24 cellular contexts compared by ENCODE assay signal in the genomic region with DNA sequence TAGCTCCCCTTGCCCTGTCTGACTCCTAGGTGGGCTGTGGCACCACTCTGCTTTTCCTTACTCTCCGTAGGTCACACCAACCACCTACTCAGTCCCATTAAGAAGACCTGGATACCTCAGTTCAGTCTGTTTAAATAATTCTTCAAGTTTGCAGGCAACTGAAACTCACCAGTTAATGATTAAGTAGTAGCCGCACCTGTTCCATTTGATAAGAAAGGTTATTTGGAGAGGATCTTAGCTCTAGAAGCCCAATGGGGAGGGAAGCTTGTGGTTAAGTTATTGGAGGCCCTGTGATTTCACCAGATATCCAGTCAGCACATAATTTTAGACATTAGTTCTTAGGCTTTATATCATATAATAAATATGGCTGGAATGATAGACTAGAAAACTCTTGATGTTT.
A peak's percentile ranks its signal among the peaks of the same experiment; 100 is the strongest.
DNase-seq lines count a peak whose midpoint lies in the region; ATAC-seq, FAIRE-seq and TF ChIP-seq lines count a peak whose summit lies in the region.
"Had no signal": no experiment of that assay in that cellular context is flagged by ENCODE, and none has a peak within 500 bp of the region (broad histone marks: within the 10 kb centered on the region; RNA-seq: fewer than 3 reads in every experiment).

No MANE protein-coding gene starts in this region.

- H3K27me3 ChIP-seq in Caco-2 (replicated peaks; ENCODE audit: control insufficient read depth, insufficient read depth, low read length) (no peaks in the 10 kb centered on the region), duodenal mucosa (ENCODE audit: control insufficient read depth in 1 of 2, insufficient read depth in 2 of 2, low read length in 2 of 2) (no peaks in the 10 kb centered on the region), pancreas (no peaks in the 10 kb centered on the region), small intestine (ENCODE audit: control insufficient read depth in 2 of 2, insufficient read depth in 2 of 2, low read length in 2 of 2) (no peaks in the 10 kb centered on the region)
- H3K27me3 ChIP-seq: BLaER1 had no signal

- intact Hi-C loops in Caco-2 (cut with micrococcal nuclease; ENCODE audit: unreplicated experiment): no loop called here
- intact Hi-C loops in pancreas (cut with DNase I): no loop called here

- FAIRE-seq in pancreas (lab: Jason Lieb, UNC): no peak
- no peak for FAIRE-seq in small intestine (lab: Jason Lieb, UNC)
- FAIRE-seq: A204.1, D721Med, GM12878, GM19239 had no signal

- H3K36me3 Mint-ChIP-seq in Caco-2 (ENCODE audit: insufficient read depth, unreplicated experiment) (no peaks in the 10 kb centered on the region), chondrocyte (ENCODE audit: low read depth) (peaks cover 3% of the 10 kb centered on the region)
- H3K36me3 Mint-ChIP-seq: CD4-positive, CD25-positive, alpha-beta regulatory T cell; CD8-positive, alpha-beta T cell had no signal

- TF ChIP-seq CTCF in Caco-2 (IDR thresholded peaks at IDR 0.05; ENCODE audit: insufficient read depth in 1 of 2, low read depth in 1 of 2, low read length in 1 of 2, severe bottlenecking in 1 of 2, unreplicated experiment in 1 of 2) (no peak), pancreas (IDR thresholded peaks at IDR 0.05) (no peak), chondrocyte (IDR thresholded peaks at IDR 0.05) (no peak)

- no TSS peak for BruUV-seq in Caco-2 (replicated peaks; lab: Mats Ljungman, UMichigan)

- H3K27me3 Mint-ChIP-seq in Caco-2 (ENCODE audit: insufficient read depth, unreplicated experiment): no peaks in the 10 kb centered on the region
- H3K27me3 Mint-ChIP-seq in chondrocyte (ENCODE audit: low read depth): no peaks in the 10 kb centered on the region
- H3K27me3 Mint-ChIP-seq: B cell; CD4-positive, CD25-positive, alpha-beta regulatory T cell had no signal

- H3K36me3 ChIP-seq in Caco-2 (ENCODE audit: control insufficient read depth, insufficient read depth, low read length) (no peaks in the 10 kb centered on the region), duodenal mucosa (ENCODE audit: control insufficient read depth in 1 of 2, insufficient read depth in 2 of 2, low read length in 2 of 2) (no peaks in the 10 kb centered on the region), pancreas (no peaks in the 10 kb centered on the region), small intestine (ENCODE audit: control insufficient read depth in 2 of 2, insufficient read depth in 2 of 2, low read length in 2 of 2) (no peaks in the 10 kb centered on the region)
- H3K36me3 ChIP-seq: BLaER1 had no signal

- peak; percentile 63 to 95 (median 84) for ATAC-seq in pancreas
- ATAC-seq: CD8-positive, alpha-beta T cell; GM12878; GM23338; HCT116 had no signal

- POLR2A ChIA-PET in Caco-2 (lab: Charles Lee): no interaction called here

- no peak overlapping the region for H3K9ac ChIP-seq in duodenal mucosa (ENCODE audit: low read depth in 1 of 2, low read length in 2 of 2)
- H3K9ac ChIP-seq: BLaER1 had no signal

- no peak overlapping the region for H3K27ac Mint-ChIP-seq in Caco-2 (ENCODE audit: unreplicated experiment)
- H3K27ac Mint-ChIP-seq in chondrocyte (ENCODE audit: unreplicated experiment): no peak overlapping the region
- H3K27ac Mint-ChIP-seq: B cell; CD4-positive, CD25-positive, alpha-beta regulatory T cell; CD8-positive, alpha-beta T cell; GM23338; H9 had no signal

- H3K9me3 ChIP-seq in Caco-2 (peaks cover 8% of the 10 kb centered on the region; the same call in 1 of the 2 replicates), duodenal mucosa (ENCODE audit: control insufficient read depth in 1 of 2, low read length in 2 of 2) (peaks cover 0 to 6% of the 10 kb centered on the region in 2 donors), pancreas (no peaks in the 10 kb centered on the region), small intestine (ENCODE audit: control insufficient read depth, low read depth) (no peaks in the 10 kb centered on the region)

- H3K4me1 Mint-ChIP-seq in Caco-2 (ENCODE audit: low read depth, unreplicated experiment) (peaks cover 17% of the 10 kb centered on the region), chondrocyte (ENCODE audit: low read depth) (no peaks in the 10 kb centered on the region)
- H3K4me1 Mint-ChIP-seq: B cell; CD4-positive, CD25-positive, alpha-beta regulatory T cell had no signal

- WGBS in pancreas, 2 donors: 5 to 19% methylated on average over 2 of the region's 2 CpGs
- whole genome bisulfite sequencing in small intestine, 3 donors: 11 to 59% (median 15%) methylated on average over 2 of the region's 2 CpGs

- peaks cover 15% of the 10 kb centered on the region for H3K4me1 ChIP-seq in Caco-2
- H3K4me1 ChIP-seq in duodenal mucosa (ENCODE audit: control insufficient read depth in 1 of 2, insufficient read depth in 2 of 2, low read length in 2 of 2): peaks cover 5 to 11% of the 10 kb centered on the region in 2 donors
- peaks cover 4 to 21% (median 16%) of the 10 kb centered on the region in 3 donors for H3K4me1 ChIP-seq in pancreas
- no peaks in the 10 kb centered on the region for H3K4me1 ChIP-seq in small intestine (ENCODE audit: control insufficient read depth in 2 of 2, insufficient read depth in 1 of 2, low read depth in 1 of 2, low read length in 1 of 2)
- H3K4me1 ChIP-seq: BLaER1 had no signal

- H3K4me3 Mint-ChIP-seq in Caco-2 (ENCODE audit: unreplicated experiment): peak overlapping the region; percentile 42
- H3K4me3 Mint-ChIP-seq in chondrocyte (ENCODE audit: unreplicated experiment): no peak overlapping the region
- H3K4me3 Mint-ChIP-seq: B cell; CD4-positive, CD25-positive, alpha-beta regulatory T cell; CD8-positive, alpha-beta T cell; GM23338; H9 had no signal

- no peak overlapping the region for H3K27ac ChIP-seq in duodenal mucosa (ENCODE audit: low read depth, low read length)
- H3K27ac ChIP-seq in pancreas: no peak overlapping the region
- H3K27ac ChIP-seq in small intestine (ENCODE audit: low read depth in 1 of 2, low read length in 1 of 2): no peak overlapping the region
- H3K27ac ChIP-seq: 22Rv1, BLaER1, C4-2B had no signal

- H3K4me3 ChIP-seq in Caco-2 (ENCODE audit: low read depth, low read length) (no peak overlapping the region), duodenal mucosa (ENCODE audit: low read depth in 1 of 2, low read length in 2 of 2) (peak overlapping the region; percentile 45 to 48), pancreas (no peak overlapping the region), small intestine (ENCODE audit: low read depth in 1 of 2, low read length in 2 of 2) (no peak overlapping the region)
- H3K4me3 ChIP-seq: BLaER1, GM12878, GM23338 had no signal

- DNase-seq in Caco-2: peak in 1 of 2 experiments; percentile 5
- DNase-seq in pancreas: no peak
- DNase-seq in small intestine: peak; percentile 66
- no peak for DNase-seq in hepatic stellate cell (ENCODE audit: low spot score)
- no peak for DNase-seq in DMS 273 treated with DMSO at 0.1 percent for 48 hours (lab: John Stamatoyannopoulos, UW)
- DNase-seq in chondrocyte (ENCODE audit: low spot score): no peak
- DNase-seq in NCI-H2227 treated with DMSO at 0.1 percent for 48 hours (lab: John Stamatoyannopoulos, UW): no peak
- DNase-seq: CD4-positive, CD25-positive, alpha-beta regulatory T cell; CD8-positive, alpha-beta T cell; DMS79; EL; GDM1; H9 had no signal

- H3K9me3 Mint-ChIP-seq in Caco-2 (ENCODE audit: unreplicated experiment): peaks cover 22% of the 10 kb centered on the region
- H3K9me3 Mint-ChIP-seq in chondrocyte (ENCODE audit: low read depth): peaks cover 28% of the 10 kb centered on the region

- CTCF ChIA-PET in Caco-2 (lab: Charles Lee): no interaction called here

Comparison
In these comparisons a context has a peak if more than half of its experiments do, and no peak if none do; other contexts are left out.
1. H3K4me3 ChIP-seq: peak in duodenal mucosa (2 of 2); none in Caco-2 (single experiment), pancreas (0 of 4) and small intestine (0 of 2).